In the genomic region with DNA sequence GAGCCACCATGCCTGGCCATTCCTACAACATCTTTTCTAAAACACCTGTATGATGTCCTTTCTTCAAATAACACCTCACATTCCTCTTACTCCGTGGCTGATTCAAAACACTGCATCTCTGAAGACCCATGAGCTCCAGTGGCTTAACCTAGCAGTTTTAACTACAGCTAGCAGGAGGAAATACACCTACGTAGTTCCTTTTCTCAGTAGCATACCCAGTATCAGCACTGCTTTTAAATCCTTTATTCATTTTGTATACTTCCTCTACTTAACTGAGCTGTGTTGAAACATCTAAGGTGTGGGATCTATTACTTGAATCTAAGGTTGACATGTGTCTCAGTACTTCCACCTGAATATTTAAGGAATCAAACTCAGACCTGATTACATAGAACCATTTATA, we compare ENCODE assay signal across 23 cellular contexts.
"Had no signal": no experiment of that assay in that cellular context is flagged by ENCODE, and none has a peak within 500 bp of the region (broad histone marks: within the 10 kb centered on the region; RNA-seq: fewer than 3 reads in every experiment).

No MANE protein-coding gene starts in this region.

- DNase-seq: activated CD4-positive, alpha-beta T cell treated with anti-CD3 and anti-CD28 coated beads for 1 hour; activated CD8-positive, alpha-beta memory T cell treated with anti-CD3 and anti-CD28 coated beads for 24 hours; activated CD8-positive, alpha-beta memory T cell treated with anti-CD3 and anti-CD28 coated beads, Interleukin-2, amount 50 U/mL, for 4 hours; activated naive CD4-positive, alpha-beta T cell treated with anti-CD3 and anti-CD28 coated beads for 36 hours; activated T-cell treated with anti-CD3 and anti-CD28 coated beads, Interleukin-2, amount 50 U/mL, for 24 hours; amygdala; colonic mucosa; foreskin fibroblast; kidney; lower lobe of right lung; mesendoderm; naive B cell; nucleus accumbens; right cardiac atrium; stimulated activated CD4-positive, alpha-beta T cell treated with anti-CD3 and anti-CD28 coated beads, Interleukin-4, amount 100 ng/mL, for 24 hours; stimulated activated naive CD4-positive, alpha-beta T cell treated with Interleukin-2 at 50 U/mL for 16 hours; tibial artery; WERI-Rb-1 had no signal

- H3K27me3 ChIP-seq: colonic mucosa, tibial artery had no signal

- H3K4me3 ChIP-seq: colonic mucosa, lower lobe of right lung, tibial artery had no signal

- ATAC-seq: left lobe of liver, lower lobe of right lung, right cardiac atrium had no signal

- H3K27ac Mint-ChIP-seq: activated naive CD4-positive, alpha-beta T cell treated with anti-CD3 and anti-CD28 coated beads for 36 hours; activated T-cell treated with anti-CD3 and anti-CD28 coated beads, Interleukin-2, amount 50 U/mL, for 24 hours; naive B cell had no signal

- H3K27ac ChIP-seq: colonic mucosa, epithelial cell of prostate, lower lobe of right lung, parathyroid adenoma, tibial artery, WERI-Rb-1 had no signal

- H3K36me3 Mint-ChIP-seq: naive B cell had no signal

- H3K4me1 Mint-ChIP-seq: naive B cell had no signal

- H3K4me1 ChIP-seq: colonic mucosa, lower lobe of right lung, parathyroid adenoma, tibial artery had no signal

- H3K4me3 Mint-ChIP-seq: activated naive CD4-positive, alpha-beta T cell treated with anti-CD3 and anti-CD28 coated beads for 36 hours; activated T-cell treated with anti-CD3 and anti-CD28 coated beads, Interleukin-2, amount 50 U/mL, for 24 hours; naive B cell had no signal

- FAIRE-seq: bronchial epithelial cell, kidney, TTC549 had no signal

- H3K9me3 Mint-ChIP-seq: activated naive CD4-positive, alpha-beta T cell treated with anti-CD3 and anti-CD28 coated beads for 36 hours; activated T-cell treated with anti-CD3 and anti-CD28 coated beads, Interleukin-2, amount 50 U/mL, for 24 hours; naive B cell had no signal

- H3K36me3 ChIP-seq: colonic mucosa, lower lobe of right lung, tibial artery, WERI-Rb-1 had no signal

- H3K9me3 ChIP-seq: colonic mucosa, lower lobe of right lung, tibial artery had no signal
